ENCODE assay signal across 8 cellular contexts in genomic region chr22:25404556-25404922, GRCh38.
DNase-seq lines count a peak whose midpoint lies in the region; ATAC-seq and TF ChIP-seq lines count a peak whose summit lies in the region.

No MANE protein-coding gene starts in this region.

- H3F3A ChIP-seq in MM.1S (ENCODE audit: insufficient read depth, low read length), result no peaks in the 10 kb centered on the region

- H2AFZ ChIP-seq in MM.1S (ENCODE audit: low read length), result no peak overlapping the region

- H3K9ac ChIP-seq in MM.1S (ENCODE audit: low read length) (0 out of 2 replicates have a peak overlapping the region, but pooled peaks have one; percentile 21), mucosa of rectum (ENCODE audit: low read depth in 1 of 2, low read length in 2 of 2) (peak overlapping the region; percentile 72 to 80)

- ATAC-seq in GM18907 (IDR thresholded peaks at IDR 0.05; ENCODE audit: unreplicated experiment) (peak; percentile 25), GM21423 (IDR thresholded peaks at IDR 0.05; ENCODE audit: unreplicated experiment) (no peak), GM21717 (IDR thresholded peaks at IDR 0.05; ENCODE audit: unreplicated experiment) (no peak), GM18867 (IDR thresholded peaks at IDR 0.05; ENCODE audit: unreplicated experiment) (no peak)

- H3K27ac ChIP-seq in MM.1S (ENCODE audit: low read length) (no peak overlapping the region), mucosa of rectum (ENCODE audit: low read depth in 2 of 2, low read length in 2 of 2) (peak overlapping the region; percentile 74 to 77)

- peaks cover under 1% of the 10 kb centered on the region for H3K27me3 Mint-ChIP-seq in dendritic cell treated with granulocyte-macrophage colony-stimulating factor and Interleukin-4, amounts not matched to agents 40 ng/mL and 50 ng/mL, for 4 days

- peak overlapping the region; percentile 65 for H3K4me2 ChIP-seq in MM.1S (ENCODE audit: low read depth, low read length)

- peak overlapping the region; percentile 79 for H3K4me3 Mint-ChIP-seq in dendritic cell treated with granulocyte-macrophage colony-stimulating factor and Interleukin-4, amounts not matched to agents 40 ng/mL and 50 ng/mL, for 4 days

- no peak for TF ChIP-seq CTCF in MM.1S (IDR thresholded peaks at IDR 0.05; ENCODE audit: low read length)

- peaks cover 44% of the 10 kb centered on the region for H3K79me2 ChIP-seq in MM.1S (ENCODE audit: low read length)

- H4K20me1 ChIP-seq in MM.1S (ENCODE audit: insufficient read depth, low read length), result no peaks in the 10 kb centered on the region

- H3K27ac Mint-ChIP-seq in dendritic cell treated with granulocyte-macrophage colony-stimulating factor and Interleukin-4, amounts not matched to agents 40 ng/mL and 50 ng/mL, for 4 days, result peak overlapping the region; percentile 76

- intact Hi-C loops in dendritic cell treated with granulocyte-macrophage colony-stimulating factor and Interleukin-4, amounts not matched to agents 40 ng/mL and 50 ng/mL, for 4 days (cut with micrococcal nuclease), result no loop called here

- H3K9me3 Mint-ChIP-seq in dendritic cell treated with granulocyte-macrophage colony-stimulating factor and Interleukin-4, amounts not matched to agents 40 ng/mL and 50 ng/mL, for 4 days, result no peaks in the 10 kb centered on the region

- H3K9me3 ChIP-seq in MM.1S (replicated peaks; ENCODE audit: insufficient read depth, low read length) (no peaks in the 10 kb centered on the region), mucosa of rectum (ENCODE audit: control insufficient read depth in 2 of 2, low read length in 2 of 2) (no peaks in the 10 kb centered on the region)

- no peaks in the 10 kb centered on the region for H3K4me1 ChIP-seq in MM.1S (ENCODE audit: low read length)
- peaks cover 30 to 41% of the 10 kb centered on the region in 2 donors for H3K4me1 ChIP-seq in mucosa of rectum (ENCODE audit: control insufficient read depth in 2 of 2, insufficient read depth in 2 of 2, low read length in 2 of 2)

- H3K36me3 ChIP-seq in MM.1S (replicated peaks; ENCODE audit: insufficient read depth, low read length) (no peaks in the 10 kb centered on the region), mucosa of rectum (ENCODE audit: control insufficient read depth in 2 of 2, insufficient read depth in 2 of 2, low read length in 2 of 2) (no peaks in the 10 kb centered on the region)

- H3K9me2 ChIP-seq in MM.1S (replicated peaks; ENCODE audit: insufficient read depth, low read length), result no peaks in the 10 kb centered on the region

- peak overlapping the region; percentile 57 for H3K4me3 ChIP-seq in MM.1S (ENCODE audit: low read length)
- peak overlapping the region; percentile 69 to 82 for H3K4me3 ChIP-seq in mucosa of rectum (ENCODE audit: low read length in 2 of 2)

- peaks cover 10% of the 10 kb centered on the region for H3K36me3 Mint-ChIP-seq in dendritic cell treated with granulocyte-macrophage colony-stimulating factor and Interleukin-4, amounts not matched to agents 40 ng/mL and 50 ng/mL, for 4 days (ENCODE audit: low read depth)

- peaks cover 69% of the 10 kb centered on the region for H3K4me1 Mint-ChIP-seq in dendritic cell treated with granulocyte-macrophage colony-stimulating factor and Interleukin-4, amounts not matched to agents 40 ng/mL and 50 ng/mL, for 4 days (ENCODE audit: low read depth)

- peak; percentile 10 for DNase-seq in MM.1S
- DNase-seq in NCI-H1694 treated with DMSO at 0.1 percent for 48 hours (lab: John Stamatoyannopoulos, UW), result no peak

- H3K27me3 ChIP-seq in MM.1S (replicated peaks; ENCODE audit: insufficient read depth, low read length), result peaks cover 8% of the 10 kb centered on the region; the same call in 1 of the 2 replicates
- no peaks in the 10 kb centered on the region for H3K27me3 ChIP-seq in mucosa of rectum (ENCODE audit: control insufficient read depth in 2 of 2, insufficient read depth in 2 of 2, low read length in 2 of 2)
